Comparison of ENCODE assay signal across 19 cellular contexts in the genomic region with DNA sequence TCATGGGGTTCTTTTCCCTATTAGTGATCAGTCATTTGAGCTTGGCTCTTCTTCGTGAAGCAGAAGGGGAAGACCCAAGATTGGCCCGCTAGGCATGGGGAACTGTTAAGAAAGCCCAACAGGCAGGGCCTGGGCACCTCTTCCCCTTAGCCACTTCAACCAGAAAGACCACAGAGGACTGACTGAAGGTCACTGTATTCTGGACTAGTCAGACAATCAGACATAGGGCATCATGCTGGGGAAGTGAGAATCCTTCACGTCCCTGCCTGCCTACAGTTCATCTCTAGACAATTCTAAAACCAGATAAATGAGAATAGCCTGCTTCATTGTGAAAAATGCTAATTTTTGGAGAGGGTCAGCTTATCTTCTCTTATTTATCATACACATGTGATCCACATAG.
"Had no signal": no experiment of that assay in that cellular context is flagged by ENCODE, and none has a peak within 500 bp of the region (broad histone marks: within the 10 kb centered on the region; RNA-seq: fewer than 3 reads in every experiment).

No MANE protein-coding gene starts in this region.

- H3K4me1 Mint-ChIP-seq: naive thymus-derived CD8-positive, alpha-beta T cell had no signal

- H3K36me3 Mint-ChIP-seq: naive thymus-derived CD8-positive, alpha-beta T cell; type B pancreatic cell had no signal

- H3K9me3 Mint-ChIP-seq: naive thymus-derived CD8-positive, alpha-beta T cell; type B pancreatic cell had no signal

- H3K4me3 Mint-ChIP-seq: naive thymus-derived CD8-positive, alpha-beta T cell; type B pancreatic cell had no signal

- DNase-seq: dermis blood vessel endothelial cell; esophagus squamous epithelium; foreskin fibroblast; glutamatergic neuron; islet precursor cell; mammary epithelial cell; naive thymus-derived CD8-positive, alpha-beta T cell; psoas muscle; retina; spleen; stimulated activated CD4-positive, alpha-beta T cell treated with anti-CD3 and anti-CD28 coated beads, Interleukin-15, amount 100 ng/mL, for 24 hours; stimulated activated CD4-positive, alpha-beta T cell treated with anti-CD3 and anti-CD28 coated beads, Interleukin-1b, Interleukin-23, amount 100 ng/mL, for 48 hours; stimulated activated CD4-positive, alpha-beta T cell treated with anti-CD3 and anti-CD28 coated beads, Interleukin-4, amount 100 ng/mL, for 4 hours; stimulated activated naive CD8-positive, alpha-beta T cell treated with anti-CD3 and anti-CD28 coated beads, Interleukin-15, Interleukin-2, amounts not matched to agents 100 U/mL and 50 U/mL, for 24 hours; thyroid gland had no signal

- ATAC-seq: gastroesophageal sphincter; left lobe of liver; naive thymus-derived CD8-positive, alpha-beta T cell; psoas muscle; sciatic nerve; stimulated activated naive CD8-positive, alpha-beta T cell treated with anti-CD3 and anti-CD28 coated beads, Interleukin-15, Interleukin-2, amounts not matched to agents 100 U/mL and 50 U/mL, for 24 hours had no signal

- H3K27ac Mint-ChIP-seq: naive thymus-derived CD8-positive, alpha-beta T cell; type B pancreatic cell had no signal
